ENCODE assay signal across 8 cellular contexts in genomic region chr14:21070610-21071224, GRCh38. TPM values are rescaled to one million over a fixed set of nuclear protein-coding genes. Genes with fewer than 3 reads are reported as not detected.
DNase-seq lines count a peak whose midpoint lies in the region; ATAC-seq and TF ChIP-seq lines count a peak whose summit lies in the region.

No MANE protein-coding gene starts in this region.

- peaks cover 35% of the 10 kb centered on the region for H3K27me3 Mint-ChIP-seq in activated naive CD8-positive, alpha-beta T cell

- peaks cover 29% of the 10 kb centered on the region for H3K4me1 Mint-ChIP-seq in activated naive CD8-positive, alpha-beta T cell (ENCODE audit: low read depth)

- H3K27ac Mint-ChIP-seq in activated naive CD8-positive, alpha-beta T cell, result no peak overlapping the region

- peak overlapping the region; percentile 81 for H3K4me3 Mint-ChIP-seq in activated naive CD8-positive, alpha-beta T cell

- no peaks in the 10 kb centered on the region for H4K20me1 ChIP-seq in Loucy (ENCODE audit: insufficient read depth, low read length, poor library complexity, severe bottlenecking)

- H3K79me2 ChIP-seq in Loucy (ENCODE audit: insufficient read depth, low read length) (no peaks in the 10 kb centered on the region), parathyroid adenoma (peaks cover 6% of the 10 kb centered on the region)

- no peaks in the 10 kb centered on the region for H3K9me3 ChIP-seq in Loucy (ENCODE audit: insufficient read depth, low read depth, low read length)
- H3K9me3 ChIP-seq in left ventricle myocardium inferior (replicated peaks), result no peaks in the 10 kb centered on the region
- H3K9me3 ChIP-seq in parathyroid adenoma (ENCODE audit: control insufficient read depth, low read length), result no peaks in the 10 kb centered on the region

- peak overlapping the region; percentile 95 for H3K4me3 ChIP-seq in Loucy (ENCODE audit: low read length, poor library complexity, severe bottlenecking)
- H3K4me3 ChIP-seq in left ventricle myocardium inferior, result peak overlapping the region; percentile 88
- H3K4me3 ChIP-seq in parathyroid adenoma (ENCODE audit: low read depth, low read length), result peak overlapping the region; percentile 94

- DNase-seq in DMS79 treated with DMSO at 0.1 percent for 48 hours (lab: John Stamatoyannopoulos, UW) (peak; percentile 71), left ventricle myocardium inferior (peak; percentile 59)
- DNase-seq in stimulated activated naive CD4-positive, alpha-beta T cell treated with Interleukin-2 at 50 U/mL for 16 hours (lab: John Stamatoyannopoulos, UW), result no peak

- H3K9me2 ChIP-seq in Loucy (replicated peaks; ENCODE audit: low read depth, low read length), result no peaks in the 10 kb centered on the region

- no peaks in the 10 kb centered on the region for H3K27me3 ChIP-seq in Loucy (ENCODE audit: insufficient read depth, low read length, poor library complexity, severe bottlenecking)
- H3K27me3 ChIP-seq in left ventricle myocardium inferior (ENCODE audit: low read depth), result no peaks in the 10 kb centered on the region
- H3K27me3 ChIP-seq in parathyroid adenoma (ENCODE audit: control insufficient read depth, insufficient read depth, low read length), result no peaks in the 10 kb centered on the region

- H3K4me2 ChIP-seq in Loucy (ENCODE audit: low read depth, low read length, poor library complexity, severe bottlenecking), result peak overlapping the region; percentile 96
- H3K4me2 ChIP-seq in parathyroid adenoma (ENCODE audit: low read length), result peak overlapping the region; percentile 96

- H3K36me3 Mint-ChIP-seq in activated naive CD8-positive, alpha-beta T cell, result no peaks in the 10 kb centered on the region

- H3K9ac ChIP-seq in Loucy (ENCODE audit: low read depth, low read length, poor library complexity, severe bottlenecking) (peak overlapping the region; percentile 83), parathyroid adenoma (no peak overlapping the region)

- no peaks in the 10 kb centered on the region for H3K36me3 ChIP-seq in Loucy (ENCODE audit: insufficient read depth, low read length)
- peaks cover 29% of the 10 kb centered on the region for H3K36me3 ChIP-seq in left ventricle myocardium inferior
- no peaks in the 10 kb centered on the region for H3K36me3 ChIP-seq in parathyroid adenoma (ENCODE audit: control insufficient read depth, insufficient read depth, low read length)

- H3F3A ChIP-seq in Loucy (ENCODE audit: low read depth), result no peaks in the 10 kb centered on the region

- intact Hi-C loops in left ventricle myocardium inferior (cut with micrococcal nuclease), result no loop called here

- H3K4me1 ChIP-seq in Loucy (ENCODE audit: insufficient read depth, low read length, poor library complexity, severe bottlenecking), result peaks cover 32% of the 10 kb centered on the region
- peaks cover 46% of the 10 kb centered on the region for H3K4me1 ChIP-seq in left ventricle myocardium inferior
- H3K4me1 ChIP-seq in parathyroid adenoma, result peaks cover 26% of the 10 kb centered on the region

- ATAC-seq in GM19452 (IDR thresholded peaks at IDR 0.05; ENCODE audit: unreplicated experiment) (peak; percentile 2), HG02759 (IDR thresholded peaks at IDR 0.05; ENCODE audit: unreplicated experiment) (no peak)

- no peaks in the 10 kb centered on the region for H3K9me3 Mint-ChIP-seq in activated naive CD8-positive, alpha-beta T cell (ENCODE audit: low read depth)

- H3K27ac ChIP-seq in left ventricle myocardium inferior (replicated peaks) (peak overlapping the region; percentile 95), parathyroid adenoma (peak overlapping the region; percentile 75)

- TF ChIP-seq CTCF in Loucy (conservative IDR thresholded peaks at IDR 0.05; ENCODE audit: low read length), result no peak
- TF ChIP-seq CTCF in left ventricle myocardium inferior (IDR thresholded peaks at IDR 0.05; ENCODE audit: borderline replicate concordance), result no peak
- TF ChIP-seq CTCF in parathyroid adenoma (IDR thresholded peaks at IDR 0.05), result peak; percentile 9

- H2AFZ ChIP-seq in Loucy (ENCODE audit: low read length) (peak overlapping the region; percentile 82), parathyroid adenoma (peak overlapping the region; percentile 69)

RNA-seq across cellular contexts. Expression of gene ARHGEF40, which starts 0.6 kb away (rescaled TPM):
- 21.3 TPM for total RNA-seq in left ventricle myocardium inferior

RNA-seq across cellular contexts. Expression of gene RNASE8, which starts 13.1 kb away (rescaled TPM):
- total RNA-seq in left ventricle myocardium inferior, result not detected

RNA-seq across cellular contexts. Expression of gene ZNF219, which starts 27.7 kb away (rescaled TPM):
- total RNA-seq in left ventricle myocardium inferior, result 44.9 TPM

RNA-seq across cellular contexts. Expression of gene RNASE7, which starts 28.6 kb away (rescaled TPM):
- not detected for total RNA-seq in left ventricle myocardium inferior

RNA-seq across cellular contexts. Expression of gene TMEM253, which starts 30.1 kb away (rescaled TPM):
- 0.19 TPM for total RNA-seq in left ventricle myocardium inferior
